13 cellular contexts compared by ENCODE assay signal in genomic region chr16:67917140-67917851, GRCh38. TPM values are rescaled to one million over a fixed set of nuclear protein-coding genes. Genes with fewer than 3 reads are reported as not detected.
DNase-seq lines count a peak whose midpoint lies in the region; ATAC-seq, FAIRE-seq and TF ChIP-seq lines count a peak whose summit lies in the region.
"Had no signal": no experiment of that assay in that cellular context is flagged by ENCODE, and none has a peak within 500 bp of the region (broad histone marks: within the 10 kb centered on the region; RNA-seq: fewer than 3 reads in every experiment).

No MANE protein-coding gene starts in this region.

- no peak for ATAC-seq in T-helper 17 cell
- ATAC-seq in heart left ventricle = peak; percentile 79 to 89 (median 84)
- no peak for ATAC-seq in GM21390 (IDR thresholded peaks at IDR 0.05; ENCODE audit: unreplicated experiment)
- ATAC-seq in GM21723 (IDR thresholded peaks at IDR 0.05; ENCODE audit: unreplicated experiment) = no peak

- TF ChIP-seq POLR2A in heart left ventricle (IDR thresholded peaks at IDR 0.05) = no peak

- peak overlapping the region; percentile 81 for H3K27ac Mint-ChIP-seq in HFFc6
- H3K27ac Mint-ChIP-seq in T-helper 17 cell = peak overlapping the region; percentile 76

- H3K4me1 Mint-ChIP-seq in HFFc6 (ENCODE audit: low read depth) (peaks cover 60% of the 10 kb centered on the region), T-helper 17 cell (peaks cover 31% of the 10 kb centered on the region)

- no peaks in the 10 kb centered on the region for H3K27me3 ChIP-seq in heart left ventricle
- H3K27me3 ChIP-seq: neutrophil, testis had no signal

- H3K9me3 ChIP-seq in T-helper 17 cell (ENCODE audit: control insufficient read depth, low read length, poor library complexity, severe bottlenecking) (no peaks in the 10 kb centered on the region), heart left ventricle (no peaks in the 10 kb centered on the region)
- H3K9me3 ChIP-seq: neutrophil, testis had no signal

- H3K27me3 Mint-ChIP-seq in HFFc6 (ENCODE audit: insufficient read depth) = peaks cover 5% of the 10 kb centered on the region
- H3K27me3 Mint-ChIP-seq in T-helper 17 cell = no peaks in the 10 kb centered on the region

- 40 to 45% (median 42%) methylated on average over 6 of the region's 6 CpGs for WGBS in heart left ventricle, 4 donors

- H3K27ac ChIP-seq in heart left ventricle (peak overlapping the region in 11 of 12 donors; percentile 31 to 76 (median 64)), skin epidermis (peak overlapping the region in 15 of 21 experiments; percentile 2 to 80 (median 52))
- H3K27ac ChIP-seq: neutrophil, testis had no signal

- H3K4me3 ChIP-seq in heart left ventricle (no peak overlapping the region), skin epidermis (no peak overlapping the region)
- H3K4me3 ChIP-seq: testis had no signal

- H3K4me1 ChIP-seq in heart left ventricle = peaks cover 0 to 77% (median 49%) of the 10 kb centered on the region in 12 donors

- DNase-seq in HFFc6 (no peak), T-helper 17 cell (no peak), heart left ventricle (peak; percentile 63 to 85 (median 76)), D721Med (ENCODE audit: insufficient read length, low spot score) (no peak), NCI-H69 (lab: John Stamatoyannopoulos, UW) (no peak)
- DNase-seq: activated CD4-positive, alpha-beta T cell treated with anti-CD3 and anti-CD28 coated beads for 1 hour; NCI-H2081; testis had no signal

- no peaks in the 10 kb centered on the region for H3K9me3 Mint-ChIP-seq in HFFc6

- H3K4me3 Mint-ChIP-seq in HFFc6 (peak overlapping the region; percentile 5; the same call in 1 of the 2 replicates), T-helper 17 cell (no peak overlapping the region)

- H3K36me3 Mint-ChIP-seq in HFFc6 (ENCODE audit: low read depth) (peaks cover 5% of the 10 kb centered on the region; the same call in 1 of the 2 replicates), T-helper 17 cell (ENCODE audit: low read depth) (peaks cover 2% of the 10 kb centered on the region)

- FAIRE-seq in D721Med (lab: Jason Lieb, UNC) = no peak
- FAIRE-seq: endothelial cell of umbilical vein had no signal

- intact Hi-C loops in heart left ventricle (cut with DNase I) = loop anchor here in 1 of 10 donors (5.0 kb wide), 1 partner anchor 100 kb away; no protein-coding TSS in a partner anchor

- H3K36me3 ChIP-seq in heart left ventricle = peaks cover 0 to 32% (median 7%) of the 10 kb centered on the region in 9 donors

- TF ChIP-seq CTCF in HFFc6 (IDR thresholded peaks at IDR 0.05) (no peak), heart left ventricle (IDR thresholded peaks at IDR 0.05) (peak in 2 of 12 donors; percentile 25 to 26), D721Med (IDR thresholded peaks at IDR 0.05; ENCODE audit: insufficient read depth, missing control alignments) (no peak)

RNA-seq across cellular contexts. Expression of gene CTRL, which starts 14.4 kb away (rescaled TPM):
- total RNA-seq in HFFc6 (2021; fragmentation: NEBNext Ultra II Directional; extraction: Animal tissue kit (Norgen Biotek cat#: 25700)) = under 1 TPM; 0.25 to 0.63 (median 0.43) TPM
- total RNA-seq in T-helper 17 cell (1 to 10 TPM; 6.7 to 8.4 TPM), heart left ventricle (1 to 10 TPM in 3 of 9 donors, under 1 TPM in 5, not detected in 1; 0.23 to 2.1 (median 0.74) TPM)
- polyA plus RNA-seq in heart left ventricle = under 1 TPM; 0.61 to 0.90 TPM

RNA-seq across cellular contexts. Expression of gene PSMB10, which starts 19.4 kb away (rescaled TPM):
- 10 to 100 TPM; 36.3 to 49.7 (median 40.0) TPM for total RNA-seq in HFFc6 (2021; fragmentation: NEBNext Ultra II Directional; extraction: Animal tissue kit (Norgen Biotek cat#: 25700))
- total RNA-seq in T-helper 17 cell = 100 to 1,000 TPM in 1 of 2 donors, 10 to 100 TPM in 1; 93.7 to 119 TPM
- 100 to 1,000 TPM in 1 of 9 donors, 10 to 100 TPM in 8; 39.4 to 182 (median 60.5) TPM for total RNA-seq in heart left ventricle
- 100 to 1,000 TPM in 1 of 2 donors, 10 to 100 TPM in 1; 56.9 to 118 TPM for polyA plus RNA-seq in heart left ventricle

RNA-seq across cellular contexts. Expression of gene PSKH1, which starts 24.2 kb away (rescaled TPM):
- total RNA-seq in HFFc6 (2021; fragmentation: NEBNext Ultra II Directional; extraction: Animal tissue kit (Norgen Biotek cat#: 25700)) = 10 to 100 TPM; 25.2 to 34.1 (median 29.3) TPM
- 10 to 100 TPM; 14.5 to 15.5 TPM for total RNA-seq in T-helper 17 cell
- total RNA-seq in heart left ventricle = 10 to 100 TPM; 17.1 to 31.3 (median 21.6) TPM
- 10 to 100 TPM; 16.3 to 36.9 TPM for polyA plus RNA-seq in heart left ventricle

RNA-seq across cellular contexts. Expression of gene LCAT, which starts 26.6 kb away (rescaled TPM):
- 10 to 100 TPM; 17.6 to 21.8 (median 19.8) TPM for total RNA-seq in HFFc6 (2021; fragmentation: NEBNext Ultra II Directional; extraction: Animal tissue kit (Norgen Biotek cat#: 25700))
- total RNA-seq in T-helper 17 cell = 1 to 10 TPM; 4.6 to 5.7 TPM
- total RNA-seq in heart left ventricle = 10 to 100 TPM in 7 of 9 donors, 1 to 10 TPM in 2; 9.7 to 24.1 (median 18.2) TPM
- polyA plus RNA-seq in heart left ventricle = 10 to 100 TPM; 10.9 to 31.7 TPM

RNA-seq across cellular contexts. Expression of gene NRN1L, which starts 32.6 kb away (rescaled TPM):
- total RNA-seq in HFFc6 (2021; fragmentation: NEBNext Ultra II Directional; extraction: Animal tissue kit (Norgen Biotek cat#: 25700)) = under 1 TPM in 3 of 6 experiments, not detected in 3; 0.25 to 0.51 (median 0.38) TPM
- 1 to 10 TPM; 2.5 to 2.6 TPM for total RNA-seq in T-helper 17 cell
- total RNA-seq in heart left ventricle = 1 to 10 TPM in 4 of 9 donors, under 1 TPM in 2, not detected in 3; 0.78 to 5.8 (median 1.7) TPM
- polyA plus RNA-seq in heart left ventricle = 1 to 10 TPM; 1.7 to 1.8 TPM
- total RNA-seq: endothelial cell of umbilical vein had no signal

Comparison
In these comparisons a context has a peak if more than half of its experiments do, and no peak if none do; other contexts are left out.
1. DNase-seq: peak in heart left ventricle (5 of 5); none in HFFc6 (single experiment), T-helper 17 cell (0 of 3), D721Med (single experiment) and NCI-H69 (single experiment).
2. ATAC-seq: peak in heart left ventricle (4 of 4); none in T-helper 17 cell (single experiment), GM21390 (single experiment) and GM21723 (single experiment).